1 cellular context compared by ENCODE assay signal in the genomic region with DNA sequence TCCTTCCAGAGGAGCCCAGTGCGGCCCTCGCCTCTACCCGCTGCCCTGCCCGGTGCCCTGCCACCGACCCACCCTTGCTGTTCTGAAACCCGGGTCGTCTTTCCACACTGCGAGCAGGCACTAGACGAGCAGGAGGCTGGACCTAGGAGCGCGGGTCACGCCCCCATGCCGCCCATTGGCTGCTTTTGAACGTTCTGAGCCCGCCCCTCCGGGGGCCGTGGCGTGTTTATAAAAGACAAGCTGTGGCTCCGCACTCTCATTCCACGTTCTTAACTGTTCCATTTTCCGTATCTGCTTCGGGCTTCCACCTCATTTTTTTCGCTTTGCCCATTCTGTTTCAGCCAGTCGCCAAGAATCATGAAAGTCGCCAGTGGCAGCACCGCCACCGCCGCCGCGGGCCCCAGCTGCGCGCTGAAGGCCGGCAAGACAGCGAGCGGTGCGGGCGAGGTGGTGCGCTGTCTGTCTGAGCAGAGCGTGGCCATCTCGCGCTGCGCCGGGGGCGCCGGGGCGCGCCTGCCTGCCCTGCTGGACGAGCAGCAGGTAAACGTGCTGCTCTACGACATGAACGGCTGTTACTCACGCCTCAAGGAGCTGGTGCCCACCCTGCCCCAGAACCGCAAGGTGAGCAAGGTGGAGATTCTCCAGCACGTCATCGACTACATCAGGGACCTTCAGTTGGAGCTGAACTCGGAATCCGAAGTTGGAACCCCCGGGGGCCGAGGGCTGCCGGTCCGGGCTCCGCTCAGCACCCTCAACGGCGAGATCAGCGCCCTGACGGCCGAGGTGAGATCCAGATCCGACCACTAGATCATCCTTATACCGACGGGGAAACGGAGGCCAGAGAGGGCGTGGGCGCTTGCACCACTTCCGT.
TF ChIP-seq lines count a peak whose summit lies in the region.

TSS of gene ID1 (plus strand) at position 259 of the 871 bp plus-strand sequence. CDS start at position 358, 99 bp downstream.

TF ChIP-seq in HepG2, 621 proteins besides CTCF, POLR2A, EP300 and RAD21 (continued from another document and continues in another):
- TF ChIP-seq SAFB2 (CRISPR knock-in tag; IDR thresholded peaks at IDR 0.05; ENCODE audit: borderline replicate concordance, low read depth) (peak; percentile 86; the same call in 1 of the 2 replicates), HOXD1 (CRISPR knock-in tag; IDR thresholded peaks at IDR 0.05) (peak; percentile 93), LBX2 (CRISPR knock-in tag; IDR thresholded peaks at IDR 0.05; ENCODE audit: borderline replicate concordance) (no peak; the same call in none of the 2 replicates), ZFP36 (IDR thresholded peaks at IDR 0.05; ENCODE audit: borderline replicate concordance, low read depth, low read length, partially characterized antibody) (no peak), MAFG (CRISPR knock-in tag; IDR thresholded peaks at IDR 0.05) (peak; percentile 66), ZNF44 (CRISPR knock-in tag; IDR thresholded peaks at IDR 0.05) (peak; percentile 96; the same call in 1 of the 2 replicates), NAIF1 (CRISPR knock-in tag; IDR thresholded peaks at IDR 0.05; ENCODE audit: borderline replicate concordance) (peak; percentile 84; the same call in 1 of the 2 replicates), SMAD9 (CRISPR knock-in tag; IDR thresholded peaks at IDR 0.05) (no peak; the same call in 1 of the 2 replicates), ZNF792 (CRISPR knock-in tag; IDR thresholded peaks at IDR 0.05) (peak; percentile 99), FOXC1 (CRISPR knock-in tag; IDR thresholded peaks at IDR 0.05; ENCODE audit: borderline replicate concordance) (no peak; the same call in 1 of the 2 replicates), HNF4G (IDR thresholded peaks at IDR 0.05; ENCODE audit: borderline replicate concordance, low read depth, low read length) (peak; percentile 34; the same call in 1 of the 2 replicates), HNF4G (CRISPR knock-in tag; IDR thresholded peaks at IDR 0.05; ENCODE audit: borderline replicate concordance, low read depth) (peak; percentile 58), ZNF431 (CRISPR knock-in tag; IDR thresholded peaks at IDR 0.05; ENCODE audit: borderline replicate concordance, low read depth) (peak; percentile 93), AHR (CRISPR knock-in tag; IDR thresholded peaks at IDR 0.05) (peak; percentile 98), ZNF790 (CRISPR knock-in tag; IDR thresholded peaks at IDR 0.05; ENCODE audit: borderline replicate concordance) (no peak; the same call in 1 of the 2 replicates), ZMYM4 (CRISPR knock-in tag; IDR thresholded peaks at IDR 0.05) (peak; percentile 96), ZNF616 (CRISPR knock-in tag; IDR thresholded peaks at IDR 0.05; ENCODE audit: low read depth) (no peak), ISX (CRISPR knock-in tag; conservative IDR thresholded peaks at IDR 0.05) (peak; percentile 71), ZNF142 (CRISPR knock-in tag; IDR thresholded peaks at IDR 0.05) (peak; percentile 93), ZNF569 (CRISPR knock-in tag; IDR thresholded peaks at IDR 0.05; ENCODE audit: borderline replicate concordance) (peak; percentile 19; the same call in 1 of the 2 replicates), ZNF281 (CRISPR knock-in tag; IDR thresholded peaks at IDR 0.05; ENCODE audit: borderline replicate concordance) (peak; percentile 8; the same call in 1 of the 2 replicates), PAF1 (CRISPR knock-in tag; IDR thresholded peaks at IDR 0.05) (peak; percentile 97), SETDB1 (CRISPR knock-in tag; IDR thresholded peaks at IDR 0.05; ENCODE audit: borderline replicate concordance) (no peak), RELA (CRISPR knock-in tag; IDR thresholded peaks at IDR 0.05) (peak; percentile 94), CBX5 (CRISPR knock-in tag; IDR thresholded peaks at IDR 0.05; ENCODE audit: borderline replicate concordance) (peak; percentile 91; the same call in 1 of the 2 replicates), ZNF605 (CRISPR knock-in tag; IDR thresholded peaks at IDR 0.05) (peak; percentile 85; the same call in 1 of the 2 replicates)
- TF ChIP-seq, protein P1, sequence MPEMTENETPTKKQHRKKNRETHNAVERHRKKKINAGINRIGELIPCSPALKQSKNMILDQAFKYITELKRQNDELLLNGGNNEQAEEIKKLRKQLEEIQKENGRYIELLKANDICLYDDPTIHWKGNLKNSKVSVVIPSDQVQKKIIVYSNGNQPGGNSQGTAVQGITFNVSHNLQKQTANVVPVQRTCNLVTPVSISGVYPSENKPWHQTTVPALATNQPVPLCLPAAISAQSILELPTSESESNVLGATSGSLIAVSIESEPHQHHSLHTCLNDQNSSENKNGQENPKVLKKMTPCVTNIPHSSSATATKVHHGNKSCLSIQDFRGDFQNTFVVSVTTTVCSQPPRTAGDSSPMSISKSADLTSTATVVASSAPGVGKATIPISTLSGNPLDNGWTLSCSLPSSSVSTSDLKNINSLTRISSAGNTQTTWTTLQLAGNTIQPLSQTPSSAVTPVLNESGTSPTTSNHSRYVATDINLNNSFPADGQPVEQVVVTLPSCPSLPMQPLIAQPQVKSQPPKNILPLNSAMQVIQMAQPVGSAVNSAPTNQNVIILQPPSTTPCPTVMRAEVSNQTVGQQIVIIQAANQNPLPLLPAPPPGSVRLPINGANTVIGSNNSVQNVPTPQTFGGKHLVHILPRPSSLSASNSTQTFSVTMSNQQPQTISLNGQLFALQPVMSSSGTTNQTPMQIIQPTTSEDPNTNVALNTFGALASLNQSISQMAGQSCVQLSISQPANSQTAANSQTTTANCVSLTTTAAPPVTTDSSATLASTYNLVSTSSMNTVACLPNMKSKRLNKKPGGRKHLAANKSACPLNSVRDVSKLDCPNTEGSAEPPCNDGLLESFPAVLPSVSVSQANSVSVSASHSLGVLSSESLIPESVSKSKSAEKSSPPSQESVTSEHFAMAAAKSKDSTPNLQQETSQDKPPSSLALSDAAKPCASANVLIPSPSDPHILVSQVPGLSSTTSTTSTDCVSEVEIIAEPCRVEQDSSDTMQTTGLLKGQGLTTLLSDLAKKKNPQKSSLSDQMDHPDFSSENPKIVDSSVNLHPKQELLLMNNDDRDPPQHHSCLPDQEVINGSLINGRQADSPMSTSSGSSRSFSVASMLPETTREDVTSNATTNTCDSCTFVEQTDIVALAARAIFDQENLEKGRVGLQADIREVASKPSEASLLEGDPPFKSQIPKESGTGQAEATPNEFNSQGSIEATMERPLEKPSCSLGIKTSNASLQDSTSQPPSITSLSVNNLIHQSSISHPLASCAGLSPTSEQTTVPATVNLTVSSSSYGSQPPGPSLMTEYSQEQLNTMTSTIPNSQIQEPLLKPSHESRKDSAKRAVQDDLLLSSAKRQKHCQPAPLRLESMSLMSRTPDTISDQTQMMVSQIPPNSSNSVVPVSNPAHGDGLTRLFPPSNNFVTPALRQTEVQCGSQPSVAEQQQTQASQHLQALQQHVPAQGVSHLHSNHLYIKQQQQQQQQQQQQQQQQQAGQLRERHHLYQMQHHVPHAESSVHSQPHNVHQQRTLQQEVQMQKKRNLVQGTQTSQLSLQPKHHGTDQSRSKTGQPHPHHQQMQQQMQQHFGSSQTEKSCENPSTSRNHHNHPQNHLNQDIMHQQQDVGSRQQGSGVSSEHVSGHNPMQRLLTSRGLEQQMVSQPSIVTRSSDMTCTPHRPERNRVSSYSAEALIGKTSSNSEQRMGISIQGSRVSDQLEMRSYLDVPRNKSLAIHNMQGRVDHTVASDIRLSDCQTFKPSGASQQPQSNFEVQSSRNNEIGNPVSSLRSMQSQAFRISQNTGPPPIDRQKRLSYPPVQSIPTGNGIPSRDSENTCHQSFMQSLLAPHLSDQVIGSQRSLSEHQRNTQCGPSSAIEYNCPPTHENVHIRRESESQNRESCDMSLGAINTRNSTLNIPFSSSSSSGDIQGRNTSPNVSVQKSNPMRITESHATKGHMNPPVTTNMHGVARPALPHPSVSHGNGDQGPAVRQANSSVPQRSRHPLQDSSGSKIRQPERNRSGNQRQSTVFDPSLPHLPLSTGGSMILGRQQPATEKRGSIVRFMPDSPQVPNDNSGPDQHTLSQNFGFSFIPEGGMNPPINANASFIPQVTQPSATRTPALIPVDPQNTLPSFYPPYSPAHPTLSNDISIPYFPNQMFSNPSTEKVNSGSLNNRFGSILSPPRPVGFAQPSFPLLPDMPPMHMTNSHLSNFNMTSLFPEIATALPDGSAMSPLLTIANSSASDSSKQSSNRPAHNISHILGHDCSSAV (CRISPR knock-in tag; IDR thresholded peaks at IDR 0.05; ENCODE audit: borderline replicate concordance) = peak; percentile 77; the same call in 1 of the 2 replicates
- TF ChIP-seq, protein P2, sequence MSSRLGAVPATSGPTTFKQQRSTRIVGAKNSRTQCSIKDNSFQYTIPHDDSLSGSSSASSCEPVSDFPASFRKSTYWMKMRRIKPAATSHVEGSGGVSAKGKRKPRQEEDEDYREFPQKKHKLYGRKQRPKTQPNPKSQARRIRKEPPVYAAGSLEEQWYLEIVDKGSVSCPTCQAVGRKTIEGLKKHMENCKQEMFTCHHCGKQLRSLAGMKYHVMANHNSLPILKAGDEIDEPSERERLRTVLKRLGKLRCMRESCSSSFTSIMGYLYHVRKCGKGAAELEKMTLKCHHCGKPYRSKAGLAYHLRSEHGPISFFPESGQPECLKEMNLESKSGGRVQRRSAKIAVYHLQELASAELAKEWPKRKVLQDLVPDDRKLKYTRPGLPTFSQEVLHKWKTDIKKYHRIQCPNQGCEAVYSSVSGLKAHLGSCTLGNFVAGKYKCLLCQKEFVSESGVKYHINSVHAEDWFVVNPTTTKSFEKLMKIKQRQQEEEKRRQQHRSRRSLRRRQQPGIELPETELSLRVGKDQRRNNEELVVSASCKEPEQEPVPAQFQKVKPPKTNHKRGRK (CRISPR knock-in tag; IDR thresholded peaks at IDR 0.05) = peak; percentile 84; the same call in 1 of the 2 replicates
